In the genomic region with DNA sequence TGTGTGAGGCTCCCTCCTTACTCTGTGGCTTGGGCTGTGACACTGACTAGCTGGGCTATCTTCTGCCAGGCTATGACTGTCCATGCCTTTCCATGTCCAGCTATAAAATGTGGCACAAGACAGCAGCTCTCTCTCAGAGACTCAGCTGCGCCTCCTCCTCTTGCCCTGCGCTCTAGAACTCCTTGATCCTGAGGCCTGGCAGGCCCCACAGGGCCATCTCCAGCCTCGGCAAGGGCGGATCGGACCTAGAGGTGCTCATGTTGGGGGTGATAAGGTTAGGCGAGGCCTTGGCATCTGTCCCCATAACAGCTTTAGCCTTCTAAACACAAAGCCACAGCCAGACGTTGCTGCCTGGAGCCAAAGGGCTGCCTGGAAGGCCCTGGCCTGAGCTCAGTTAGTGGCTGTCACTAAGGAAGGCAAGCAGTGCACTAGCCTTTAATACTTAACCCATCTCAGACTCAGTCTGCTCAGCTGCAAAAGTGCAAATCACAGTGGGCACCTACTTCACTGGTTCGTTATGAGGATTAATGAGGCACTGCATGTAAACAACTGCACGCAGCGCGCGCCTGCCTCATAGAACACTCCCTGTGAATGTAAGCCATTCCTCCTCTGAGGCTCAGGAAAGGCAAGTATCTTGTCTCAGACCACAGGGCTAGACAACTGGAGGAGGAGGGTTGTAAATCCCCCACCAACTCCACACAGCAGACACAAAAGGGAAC, we compare ENCODE assay signal across 6 cellular contexts. TPM values are rescaled to one million over a fixed set of nuclear protein-coding genes. Genes with fewer than 3 reads are reported as not detected.
DNase-seq lines count a peak whose midpoint lies in the region; ATAC-seq and TF ChIP-seq lines count a peak whose summit lies in the region.

No MANE protein-coding gene starts in this region.

- H2AFZ ChIP-seq in SK-N-SH (ENCODE audit: low read depth): no peak overlapping the region

- TF ChIP-seq CTCF in SK-N-SH (IDR thresholded peaks at IDR 0.05): no peak

- no peak for ATAC-seq in SK-N-SH treated with all-trans-retinoic acid at 6 μM for 48 hours
- no peak for ATAC-seq in HG02571 (IDR thresholded peaks at IDR 0.05; ENCODE audit: unreplicated experiment)
- no peak for ATAC-seq in esophagus mucosa

- no peaks in the 10 kb centered on the region for H3K9me3 ChIP-seq in SK-N-SH
- no peaks in the 10 kb centered on the region for H3K9me3 ChIP-seq in duodenal mucosa (ENCODE audit: control insufficient read depth in 1 of 2, low read length in 2 of 2)

- CTCF ChIA-PET in SK-N-SH (lab: Yijun Ruan, JAX): interaction anchor here (1.2 kb wide), 1 partner anchor 32 kb away, joined by 3 read pairs; no protein-coding TSS in a partner anchor

- no peak for TF ChIP-seq RAD21 in SK-N-SH (IDR thresholded peaks at IDR 0.05; ENCODE audit: low read length)

- peak overlapping the region; percentile 96 for H3K4me2 ChIP-seq in SK-N-SH

- H3K4me3 ChIP-seq in SK-N-SH (ENCODE audit: low read depth in 2 of 2, low read length in 1 of 2) (peak overlapping the region; percentile 87 to 97), duodenal mucosa (ENCODE audit: low read depth in 1 of 2, low read length in 2 of 2) (peak overlapping the region; percentile 94 to 99), rectal smooth muscle tissue (ENCODE audit: low read length) (peak overlapping the region; percentile 74)

- WGBS in SK-N-SH (ENCODE audit: low lambda C conversion rate): 88% methylated on average over 7 of the region's 12 CpGs

- H3K9me2 ChIP-seq in SK-N-SH: no peaks in the 10 kb centered on the region

- TF ChIP-seq EP300 in SK-N-SH (IDR thresholded peaks at IDR 0.05; ENCODE audit: borderline replicate concordance in 1 of 2, low read depth in 1 of 2, low read length in 1 of 2): no peak

- peaks cover 15 to 23% of the 10 kb centered on the region in 2 experiments for H3K36me3 ChIP-seq in SK-N-SH (replicated peaks in 1 of 2; ENCODE audit: control insufficient read depth in 1 of 2, insufficient read depth in 2 of 2, low read length in 1 of 2)
- H3K36me3 ChIP-seq in duodenal mucosa (ENCODE audit: control insufficient read depth in 1 of 2, insufficient read depth in 2 of 2, low read length in 2 of 2): peaks cover 14 to 39% of the 10 kb centered on the region in 2 donors
- H3K36me3 ChIP-seq in rectal smooth muscle tissue (ENCODE audit: control insufficient read depth, insufficient read depth, low read length): no peaks in the 10 kb centered on the region

- H3K27me3 ChIP-seq in SK-N-SH (ENCODE audit: insufficient read depth) (no peaks in the 10 kb centered on the region), duodenal mucosa (ENCODE audit: control insufficient read depth in 1 of 2, insufficient read depth in 2 of 2, low read length in 2 of 2) (no peaks in the 10 kb centered on the region), rectal smooth muscle tissue (ENCODE audit: control insufficient read depth, insufficient read depth, low read length) (no peaks in the 10 kb centered on the region)

- peak overlapping the region in 1 of 2 experiments; percentile 72; a peak in 2 of 4 replicates for H3K27ac ChIP-seq in SK-N-SH (ENCODE audit: low read depth in 2 of 2, low read length in 1 of 2)
- H3K27ac ChIP-seq in duodenal mucosa (ENCODE audit: low read depth, low read length): peak overlapping the region; percentile 93
- H3K27ac ChIP-seq in rectal smooth muscle tissue (ENCODE audit: low read depth, low read length): peak overlapping the region; percentile 93

- H3K4me1 ChIP-seq in SK-N-SH (ENCODE audit: control insufficient read depth in 1 of 2, insufficient read depth in 2 of 2, low read depth in 1 of 2, low read length in 1 of 2) (peaks cover 16 to 23% of the 10 kb centered on the region in 2 experiments; a peak in 3 of 4 replicates), duodenal mucosa (ENCODE audit: control insufficient read depth in 1 of 2, insufficient read depth in 2 of 2, low read length in 2 of 2) (peaks cover 62 to 64% of the 10 kb centered on the region in 2 donors), rectal smooth muscle tissue (ENCODE audit: control insufficient read depth, insufficient read depth, low read length) (peaks cover 19% of the 10 kb centered on the region)

- POLR2A ChIA-PET in SK-N-SH (lab: Yijun Ruan, JAX): no interaction called here

- H4K20me1 ChIP-seq in SK-N-SH (ENCODE audit: insufficient read depth): peaks cover 11% of the 10 kb centered on the region

- DNase-seq in SK-N-SH: no peak

- H3K79me2 ChIP-seq in SK-N-SH (ENCODE audit: insufficient read depth): peaks cover 87% of the 10 kb centered on the region

- H3K9ac ChIP-seq in SK-N-SH: peak overlapping the region; percentile 86
- H3K9ac ChIP-seq in duodenal mucosa (ENCODE audit: low read depth in 1 of 2, low read length in 2 of 2): peak overlapping the region; percentile 94 to 100
- peak overlapping the region; percentile 90 for H3K9ac ChIP-seq in rectal smooth muscle tissue (ENCODE audit: low read length)

- H3F3A ChIP-seq in SK-N-SH (replicated peaks; ENCODE audit: insufficient read depth): no peaks in the 10 kb centered on the region

TF ChIP-seq in SK-N-SH, 30 proteins besides CTCF, POLR2A, EP300 and RAD21:
- no peak for TF ChIP-seq GATA2 (CRISPR knock-in tag; IDR thresholded peaks at IDR 0.05)
- TF ChIP-seq MXI1 (IDR thresholded peaks at IDR 0.05; ENCODE audit: low read depth, low read length): peak; percentile 25; the same call in 1 of the 2 replicates

TF ChIP-seq in SK-N-SH treated with all-trans-retinoic acid at 6 μM for 48 hours, 23 proteins besides CTCF, POLR2A, EP300 and RAD21 (continues in another document):
- TF ChIP-seq TCF4 (CRISPR knock-in tag; IDR thresholded peaks at IDR 0.05; ENCODE audit: borderline replicate concordance): no peak
- TF ChIP-seq ISL1 (CRISPR knock-in tag; IDR thresholded peaks at IDR 0.05): no peak
- TF ChIP-seq OSR1 (CRISPR knock-in tag; IDR thresholded peaks at IDR 0.05): no peak
- TF ChIP-seq, protein P1, sequence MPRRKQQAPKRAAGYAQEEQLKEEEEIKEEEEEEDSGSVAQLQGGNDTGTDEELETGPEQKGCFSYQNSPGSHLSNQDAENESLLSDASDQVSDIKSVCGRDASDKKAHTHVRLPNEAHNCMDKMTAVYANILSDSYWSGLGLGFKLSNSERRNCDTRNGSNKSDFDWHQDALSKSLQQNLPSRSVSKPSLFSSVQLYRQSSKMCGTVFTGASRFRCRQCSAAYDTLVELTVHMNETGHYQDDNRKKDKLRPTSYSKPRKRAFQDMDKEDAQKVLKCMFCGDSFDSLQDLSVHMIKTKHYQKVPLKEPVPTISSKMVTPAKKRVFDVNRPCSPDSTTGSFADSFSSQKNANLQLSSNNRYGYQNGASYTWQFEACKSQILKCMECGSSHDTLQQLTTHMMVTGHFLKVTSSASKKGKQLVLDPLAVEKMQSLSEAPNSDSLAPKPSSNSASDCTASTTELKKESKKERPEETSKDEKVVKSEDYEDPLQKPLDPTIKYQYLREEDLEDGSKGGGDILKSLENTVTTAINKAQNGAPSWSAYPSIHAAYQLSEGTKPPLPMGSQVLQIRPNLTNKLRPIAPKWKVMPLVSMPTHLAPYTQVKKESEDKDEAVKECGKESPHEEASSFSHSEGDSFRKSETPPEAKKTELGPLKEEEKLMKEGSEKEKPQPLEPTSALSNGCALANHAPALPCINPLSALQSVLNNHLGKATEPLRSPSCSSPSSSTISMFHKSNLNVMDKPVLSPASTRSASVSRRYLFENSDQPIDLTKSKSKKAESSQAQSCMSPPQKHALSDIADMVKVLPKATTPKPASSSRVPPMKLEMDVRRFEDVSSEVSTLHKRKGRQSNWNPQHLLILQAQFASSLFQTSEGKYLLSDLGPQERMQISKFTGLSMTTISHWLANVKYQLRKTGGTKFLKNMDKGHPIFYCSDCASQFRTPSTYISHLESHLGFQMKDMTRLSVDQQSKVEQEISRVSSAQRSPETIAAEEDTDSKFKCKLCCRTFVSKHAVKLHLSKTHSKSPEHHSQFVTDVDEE (CRISPR knock-in tag; IDR thresholded peaks at IDR 0.05): no peak
- TF ChIP-seq ZFP30 (CRISPR knock-in tag; IDR thresholded peaks at IDR 0.05): no peak
- TF ChIP-seq GLIS3 (CRISPR knock-in tag; IDR thresholded peaks at IDR 0.05): no peak
- TF ChIP-seq, protein P2, sequence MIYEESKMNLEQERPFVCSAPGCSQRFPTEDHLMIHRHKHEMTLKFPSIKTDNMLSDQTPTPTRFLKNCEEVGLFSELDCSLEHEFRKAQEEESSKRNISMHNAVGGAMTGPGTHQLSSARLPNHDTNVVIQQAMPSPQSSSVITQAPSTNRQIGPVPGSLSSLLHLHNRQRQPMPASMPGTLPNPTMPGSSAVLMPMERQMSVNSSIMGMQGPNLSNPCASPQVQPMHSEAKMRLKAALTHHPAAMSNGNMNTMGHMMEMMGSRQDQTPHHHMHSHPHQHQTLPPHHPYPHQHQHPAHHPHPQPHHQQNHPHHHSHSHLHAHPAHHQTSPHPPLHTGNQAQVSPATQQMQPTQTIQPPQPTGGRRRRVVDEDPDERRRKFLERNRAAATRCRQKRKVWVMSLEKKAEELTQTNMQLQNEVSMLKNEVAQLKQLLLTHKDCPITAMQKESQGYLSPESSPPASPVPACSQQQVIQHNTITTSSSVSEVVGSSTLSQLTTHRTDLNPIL (CRISPR knock-in tag; IDR thresholded peaks at IDR 0.05; ENCODE audit: low read depth): no peak
- TF ChIP-seq ZNF565 (CRISPR knock-in tag; conservative IDR thresholded peaks at IDR 0.05; ENCODE audit: low read depth): no peak
- no peak for TF ChIP-seq ESRRG (CRISPR knock-in tag; IDR thresholded peaks at IDR 0.05)

RNA-seq across cellular contexts. Expression of a gene that starts 1.2 kb away (rescaled TPM):
- 71.0 and 80.7 TPM in 2 replicates for polyA plus RNA-seq in SK-N-SH (2012; rRNA removed)
- 41.7 and 56.7 TPM in 2 replicates for polyA plus RNA-seq in SK-N-SH (2012; cell fraction: cytosol; rRNA removed)
- 80.2 and 104 TPM in 2 replicates for polyA plus RNA-seq in SK-N-SH (2012; cell fraction: nucleus; rRNA removed)
- total RNA-seq in esophagus mucosa: 50.1 TPM

RNA-seq across cellular contexts. Expression of a gene that starts 2.0 kb away (rescaled TPM):
- 177 and 212 TPM in 2 replicates for polyA plus RNA-seq in SK-N-SH (2012; rRNA removed)
- 176 and 201 TPM in 2 replicates for polyA plus RNA-seq in SK-N-SH (2012; cell fraction: cytosol; rRNA removed)
- polyA plus RNA-seq in SK-N-SH (2012; cell fraction: nucleus; rRNA removed): 95.0 and 101 TPM in 2 replicates
- 72.7 TPM for total RNA-seq in esophagus mucosa

RNA-seq across cellular contexts. Expression of a gene that starts 39.1 kb away (rescaled TPM):
- 11.0 and 12.3 TPM in 2 replicates for polyA plus RNA-seq in SK-N-SH (2012; rRNA removed)
- polyA plus RNA-seq in SK-N-SH (2012; cell fraction: cytosol; rRNA removed): 3.1 and 5.2 TPM in 2 replicates
- 65.6 and 88.9 TPM in 2 replicates for polyA plus RNA-seq in SK-N-SH (2012; cell fraction: nucleus; rRNA removed)
- total RNA-seq in esophagus mucosa: 5.0 TPM

RNA-seq across cellular contexts. Expression of a gene that starts 49.2 kb away (rescaled TPM):
- 1.6 and 1.8 TPM in 2 replicates for polyA plus RNA-seq in SK-N-SH (2012; rRNA removed)
- polyA plus RNA-seq in SK-N-SH (2012; cell fraction: cytosol; rRNA removed): 0.45 and 0.63 TPM in 2 replicates
- polyA plus RNA-seq in SK-N-SH (2012; cell fraction: nucleus; rRNA removed): 7.0 and 9.8 TPM in 2 replicates
- 2.9 TPM for total RNA-seq in esophagus mucosa

RNA-seq across cellular contexts. Expression of a gene that starts 58.6 kb away (rescaled TPM):
- 0.30 and 0.49 TPM in 2 replicates for polyA plus RNA-seq in SK-N-SH (2012; rRNA removed)
- 0.14 and 0.20 TPM in 2 replicates for polyA plus RNA-seq in SK-N-SH (2012; cell fraction: cytosol; rRNA removed)
- polyA plus RNA-seq in SK-N-SH (2012; cell fraction: nucleus; rRNA removed): 1.4 and 1.7 TPM in 2 replicates
- 0.12 TPM for total RNA-seq in esophagus mucosa
